7 cellular contexts compared by ENCODE assay signal in genomic region chr17:62525317-62525716, GRCh38. TPM values are rescaled to one million over a fixed set of nuclear protein-coding genes. Genes with fewer than 3 reads are reported as not detected.
DNase-seq lines count a peak whose midpoint lies in the region; TF ChIP-seq lines count a peak whose summit lies in the region.
"Not testable (repeated sequence)": the region's sequence is repeated elsewhere in the genome, so short reads cannot be mapped to it uniquely, and the experiment has no call there.

No MANE protein-coding gene starts in this region.

- H3K9me3 Mint-ChIP-seq in nephron progenitor cell, result not testable (repeated sequence)

- not testable (repeated sequence) for H3K4me3 ChIP-seq in choroid plexus epithelial cell (ENCODE audit: low read depth, low read length); fibroblast of villous mesenchyme (ENCODE audit: low read depth, low read length)

- DNase-seq in ELR (ENCODE audit: low read depth) (peak; percentile 63), KBM-7 (peak; percentile 13), RKO (ENCODE audit: low spot score) (peak; percentile 27), amniotic epithelial cell (ENCODE audit: low read depth) (peak; percentile 55), choroid plexus epithelial cell (ENCODE audit: low read depth) (peak; percentile 68), fibroblast of villous mesenchyme (ENCODE audit: low read depth) (peak; percentile 26)
- not testable (repeated sequence) for DNase-seq in nephron progenitor cell

- H3K4me3 Mint-ChIP-seq in nephron progenitor cell, result not testable (repeated sequence)

- H3K36me3 Mint-ChIP-seq in nephron progenitor cell (ENCODE audit: low read depth), result peaks cover 60% of the 10 kb centered on the region

- H3K4me1 Mint-ChIP-seq in nephron progenitor cell, result not testable (repeated sequence)

- peak overlapping the region; percentile 80 for H3K27ac Mint-ChIP-seq in nephron progenitor cell

- in situ Hi-C loops in KBM-7 (cut with MboI; ENCODE audit: low pct_unique_long_range_greater_than_20kb, low sequenced_read_pairs), result not testable (repeated sequence)

- TF ChIP-seq CTCF in choroid plexus epithelial cell (conservative IDR thresholded peaks at IDR 0.05; ENCODE audit: low read depth, low read length); fibroblast of villous mesenchyme (IDR thresholded peaks at IDR 0.05; ENCODE audit: insufficient read depth, low read depth, low read length); nephron progenitor cell (IDR thresholded peaks at IDR 0.05): not testable (repeated sequence)

- not testable (repeated sequence) for H3K27me3 Mint-ChIP-seq in nephron progenitor cell (ENCODE audit: low read depth, poor library complexity)

RNA-seq across cellular contexts. Expression of gene TLK2, which starts 46.7 kb away (rescaled TPM):
- 49.3 and 60.0 TPM in 2 replicates for total RNA-seq in fibroblast of villous mesenchyme
